Comparison of ENCODE assay signal across 24 cellular contexts in genomic region chr1:183903101-183903500, GRCh38.
"Had no signal": no experiment of that assay in that cellular context is flagged by ENCODE, and none has a peak within 500 bp of the region (broad histone marks: within the 10 kb centered on the region; RNA-seq: fewer than 3 reads in every experiment).

No MANE protein-coding gene starts in this region.

- H3K27me3 ChIP-seq: neural progenitor cell, testis, transverse colon had no signal

- DNase-seq: activated CD4-positive, alpha-beta T cell treated with anti-CD3 and anti-CD28 coated beads for 4 hours; activated CD4-positive, alpha-beta T cell treated with anti-CD3 and anti-CD28 coated beads, Interleukin-2, amount 50 U/mL, for 4 hours; activated naive CD4-positive, alpha-beta T cell; activated T-cell treated with anti-CD3 and anti-CD28 coated beads for 4 hours; activated T-cell treated with anti-CD3 and anti-CD28 coated beads, Interleukin-2, amount 50 U/mL, for 72 hours; effector CD8-positive, alpha-beta T cell; islet precursor cell; left ventricle myocardium inferior; mesendoderm; natural killer cell; occipital lobe; right cardiac atrium; stimulated activated CD4-positive, alpha-beta T cell treated with anti-CD3 and anti-CD28 coated beads, Interleukin-15, amount 100 ng/mL, for 24 hours; stimulated activated naive CD4-positive, alpha-beta T cell treated with Interleukin-2 at 50 U/mL for 16 hours; testis; transverse colon had no signal

- H3K9me3 ChIP-seq: left ventricle myocardium inferior, testis, transverse colon had no signal

- H3K27ac ChIP-seq: neural progenitor cell, parathyroid adenoma, testis, transverse colon had no signal

- H2AFZ ChIP-seq: neural progenitor cell, parathyroid adenoma had no signal

- H3K4me1 ChIP-seq: neural progenitor cell, parathyroid adenoma, transverse colon had no signal

- H3K4me3 Mint-ChIP-seq: activated T-cell treated with anti-CD3 and anti-CD28 coated beads, Interleukin-2, amount 50 U/mL, for 72 hours; central memory CD8-positive, alpha-beta T cell; natural killer cell; neural progenitor cell had no signal

- FAIRE-seq: bronchial epithelial cell, endometrium, frontal cortex had no signal

- H3K79me2 ChIP-seq: parathyroid adenoma had no signal

- ATAC-seq: activated naive CD4-positive, alpha-beta T cell treated with anti-CD3 and anti-CD28 coated beads, Interleukin-2, amount 50 U/mL, for 72 hours; activated T-cell treated with anti-CD3 and anti-CD28 coated beads, Interleukin-2, amount 50 U/mL, for 72 hours; natural killer cell; right cardiac atrium had no signal

- H3K4me1 Mint-ChIP-seq: central memory CD8-positive, alpha-beta T cell; natural killer cell; neural progenitor cell had no signal

- H3K4me3 ChIP-seq: left ventricle myocardium inferior, lung, neural progenitor cell, testis, transverse colon had no signal

- H3K27ac Mint-ChIP-seq: activated naive CD4-positive, alpha-beta T cell treated with anti-CD3 and anti-CD28 coated beads, Interleukin-2, amount 50 U/mL, for 72 hours; activated T-cell treated with anti-CD3 and anti-CD28 coated beads, Interleukin-2, amount 50 U/mL, for 72 hours; natural killer cell; neural progenitor cell had no signal

- H3K9ac ChIP-seq: neural progenitor cell, parathyroid adenoma had no signal

- H3K9me3 Mint-ChIP-seq: activated T-cell treated with anti-CD3 and anti-CD28 coated beads, Interleukin-2, amount 50 U/mL, for 72 hours; central memory CD8-positive, alpha-beta T cell; natural killer cell; neural progenitor cell had no signal

- H3K27me3 Mint-ChIP-seq: central memory CD8-positive, alpha-beta T cell had no signal

- H3K4me2 ChIP-seq: neural progenitor cell had no signal

- H3K36me3 Mint-ChIP-seq: natural killer cell had no signal
